19 cellular contexts compared by ENCODE assay signal in genomic region chr14:98634043-98634820, GRCh38.
"Had no signal": no experiment of that assay in that cellular context is flagged by ENCODE, and none has a peak within 500 bp of the region (broad histone marks: within the 10 kb centered on the region; RNA-seq: fewer than 3 reads in every experiment).

No MANE protein-coding gene starts in this region.

- DNase-seq: activated B cell treated with CpG ODN at 0.5 μM for 24 hours; activated CD4-positive, alpha-beta T cell treated with anti-CD3 and anti-CD28 coated beads for 48 hours; activated CD8-positive, alpha-beta memory T cell treated with anti-CD3 and anti-CD28 coated beads, Interleukin-2, amount 50 U/mL, for 48 hours; activated gamma-delta T cell treated with Interleukin-2 at 50 U/mL for 16 hours; amniotic stem cell; colonic mucosa; effector CD4-positive, alpha-beta T cell; foreskin keratinocyte; glutamatergic neuron; kidney; left ventricle myocardium inferior; mesenchymal stem cell; naive thymus-derived CD8-positive, alpha-beta T cell; stimulated activated CD4-positive, alpha-beta T cell treated with anti-CD3 and anti-CD28 coated beads, Interleukin-15, amount 100 ng/mL, for 24 hours; stimulated activated CD4-positive, alpha-beta T cell treated with anti-CD3 and anti-CD28 coated beads, Interleukin-4, amount 100 ng/mL, for 24 hours; stimulated activated naive CD4-positive, alpha-beta T cell treated with Interleukin-2 at 50 U/mL for 16 hours; uterus had no signal

- H3K27me3 Mint-ChIP-seq: activated B cell treated with CpG ODN at 0.5 μM for 24 hours; activated naive CD8-positive, alpha-beta T cell had no signal

- H3K4me1 ChIP-seq: colonic mucosa, foreskin keratinocyte, left ventricle myocardium inferior, tibial nerve, uterus had no signal

- H3K27me3 ChIP-seq: colonic mucosa, foreskin keratinocyte, tibial nerve, uterus had no signal

- H3K4me1 Mint-ChIP-seq: activated B cell treated with CpG ODN at 0.5 μM for 24 hours had no signal

- H3K27ac Mint-ChIP-seq: activated B cell treated with CpG ODN at 0.5 μM for 24 hours; activated naive CD8-positive, alpha-beta T cell had no signal

- H3K27ac ChIP-seq: colonic mucosa, foreskin keratinocyte, left ventricle myocardium inferior, tibial nerve, uterus had no signal

- H3K9me3 ChIP-seq: colonic mucosa, uterus had no signal

- H3K4me3 Mint-ChIP-seq: activated B cell treated with CpG ODN at 0.5 μM for 24 hours; activated naive CD8-positive, alpha-beta T cell; naive thymus-derived CD8-positive, alpha-beta T cell had no signal

- H3K36me3 ChIP-seq: colonic mucosa, left ventricle myocardium inferior, tibial nerve, uterus had no signal

- H3K4me3 ChIP-seq: colonic mucosa, left ventricle myocardium inferior, tibial nerve, uterus had no signal

- H3K36me3 Mint-ChIP-seq: activated naive CD8-positive, alpha-beta T cell; naive thymus-derived CD8-positive, alpha-beta T cell had no signal
